In the genomic region with DNA sequence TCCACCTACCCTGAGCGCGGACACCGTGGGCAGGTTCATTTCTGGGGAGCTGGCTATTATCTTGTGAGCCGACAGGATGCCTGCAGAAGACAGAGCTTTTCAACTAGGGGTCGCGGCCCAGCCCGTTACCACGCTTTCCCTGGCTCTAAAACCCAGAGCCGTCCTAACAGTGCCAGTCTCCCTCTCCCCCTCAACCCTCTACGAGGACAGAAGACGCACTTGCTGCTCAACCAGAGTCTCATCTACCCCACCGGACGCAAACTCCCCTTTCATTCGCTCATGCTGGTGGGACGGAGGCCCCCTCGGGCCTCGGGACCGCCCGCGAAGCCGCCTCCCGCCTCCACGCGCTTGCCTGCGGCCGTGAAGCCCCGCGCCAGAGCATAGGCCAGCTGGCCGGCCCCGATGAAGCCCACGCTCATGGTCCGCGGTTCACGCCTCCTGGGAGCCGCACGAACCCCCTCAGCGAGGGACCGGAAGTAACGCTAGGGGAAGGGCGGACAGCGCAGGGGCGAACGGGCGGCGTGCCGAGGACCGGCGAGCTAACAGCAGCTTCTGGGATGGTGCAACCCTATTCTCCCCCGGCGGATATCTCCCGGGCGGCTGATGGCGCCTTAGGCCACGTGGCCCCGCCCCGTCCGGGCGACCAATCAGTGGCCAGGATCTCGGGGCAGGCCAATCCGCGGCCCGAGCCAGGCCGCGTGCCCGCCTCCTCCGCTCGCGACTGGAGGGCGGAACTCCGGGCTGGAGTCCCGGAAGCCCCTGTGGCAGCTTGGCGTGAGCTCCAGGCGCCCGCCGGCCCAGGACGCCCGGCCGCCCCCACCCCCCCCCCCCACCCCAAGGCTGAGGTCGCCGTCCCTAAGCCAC, we compare ENCODE assay signal across 1 cellular context.
A peak's percentile ranks its signal among the peaks of the same experiment; 100 is the strongest.
TF ChIP-seq lines count a peak whose summit lies in the region.

A gene (minus strand): TSS at position 559 of the 864 bp plus-strand sequence. CDS start 140 bp downstream, at position 419.

TF ChIP-seq in K562, 482 proteins besides CTCF, POLR2A, EP300 and RAD21 (continued from another document and continues in another):
- TF ChIP-seq TAL1 (IDR thresholded peaks at IDR 0.05) (no peak), GABPA (tag; conservative IDR thresholded peaks at IDR 0.05; ENCODE audit: low read depth) (peak; percentile 95), SMARCC2 (IDR thresholded peaks at IDR 0.05; ENCODE audit: low read depth) (no peak), JUND (IDR thresholded peaks at IDR 0.05; ENCODE audit: borderline replicate concordance, low read depth, low read length) (peak; percentile 59; the same call in 1 of the 2 replicates), JUND (tag; IDR thresholded peaks at IDR 0.05; ENCODE audit: borderline replicate concordance, low read depth, low read length) (no peak; the same call in 2 of the 3 replicates), ZNF140 (CRISPR knock-in tag; IDR thresholded peaks at IDR 0.05) (no peak), ZNF212 (CRISPR knock-in tag; IDR thresholded peaks at IDR 0.05) (no peak), SUPT5H (IDR thresholded peaks at IDR 0.05) (peak; percentile 96), KAT2B (IDR thresholded peaks at IDR 0.05; ENCODE audit: low read depth, low read length) (no peak), MXI1 (IDR thresholded peaks at IDR 0.05; ENCODE audit: low read depth, low read length) (peak; percentile 89), PCBP2 (IDR thresholded peaks at IDR 0.05; ENCODE audit: low read depth, low read length, poor library complexity, severe bottlenecking) (no peak), STAT5B (CRISPR knock-in tag; IDR thresholded peaks at IDR 0.05) (no peak), GTF2F1 (IDR thresholded peaks at IDR 0.05; ENCODE audit: low read depth, low read length) (peak; percentile 33; the same call in 1 of the 2 replicates), HDAC3 (IDR thresholded peaks at IDR 0.05; ENCODE audit: borderline replicate concordance, partially characterized antibody) (no peak), ZNF23 (CRISPR knock-in tag; IDR thresholded peaks at IDR 0.05) (no peak), PCBP1 (IDR thresholded peaks at IDR 0.05; ENCODE audit: low read depth, low read length, poor library complexity, severe bottlenecking) (peak; percentile 99), ADNP (tag; IDR thresholded peaks at IDR 0.05) (no peak), RBM14 (IDR thresholded peaks at IDR 0.05; ENCODE audit: borderline replicate concordance, insufficient read depth, low read depth, low read length) (peak; percentile 94; the same call in 1 of the 2 replicates), EWSR1 (IDR thresholded peaks at IDR 0.05; ENCODE audit: borderline replicate concordance, low read depth, partially characterized antibody) (no peak)
- TF ChIP-seq, protein P1, sequence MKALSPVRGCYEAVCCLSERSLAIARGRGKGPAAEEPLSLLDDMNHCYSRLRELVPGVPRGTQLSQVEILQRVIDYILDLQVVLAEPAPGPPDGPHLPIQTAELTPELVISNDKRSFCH (CRISPR knock-in tag; IDR thresholded peaks at IDR 0.05) = no peak
- TF ChIP-seq, protein P1 (tag; IDR thresholded peaks at IDR 0.05) = peak; percentile 83
- TF ChIP-seq, protein P2, sequence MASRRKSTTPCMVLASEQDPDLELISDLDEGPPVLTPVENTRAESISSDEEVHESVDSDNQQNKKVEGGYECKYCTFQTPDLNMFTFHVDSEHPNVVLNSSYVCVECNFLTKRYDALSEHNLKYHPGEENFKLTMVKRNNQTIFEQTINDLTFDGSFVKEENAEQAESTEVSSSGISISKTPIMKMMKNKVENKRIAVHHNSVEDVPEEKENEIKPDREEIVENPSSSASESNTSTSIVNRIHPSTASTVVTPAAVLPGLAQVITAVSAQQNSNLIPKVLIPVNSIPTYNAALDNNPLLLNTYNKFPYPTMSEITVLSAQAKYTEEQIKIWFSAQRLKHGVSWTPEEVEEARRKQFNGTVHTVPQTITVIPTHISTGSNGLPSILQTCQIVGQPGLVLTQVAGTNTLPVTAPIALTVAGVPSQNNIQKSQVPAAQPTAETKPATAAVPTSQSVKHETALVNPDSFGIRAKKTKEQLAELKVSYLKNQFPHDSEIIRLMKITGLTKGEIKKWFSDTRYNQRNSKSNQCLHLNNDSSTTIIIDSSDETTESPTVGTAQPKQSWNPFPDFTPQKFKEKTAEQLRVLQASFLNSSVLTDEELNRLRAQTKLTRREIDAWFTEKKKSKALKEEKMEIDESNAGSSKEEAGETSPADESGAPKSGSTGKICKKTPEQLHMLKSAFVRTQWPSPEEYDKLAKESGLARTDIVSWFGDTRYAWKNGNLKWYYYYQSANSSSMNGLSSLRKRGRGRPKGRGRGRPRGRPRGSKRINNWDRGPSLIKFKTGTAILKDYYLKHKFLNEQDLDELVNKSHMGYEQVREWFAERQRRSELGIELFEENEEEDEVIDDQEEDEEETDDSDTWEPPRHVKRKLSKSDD (conservative IDR thresholded peaks at IDR 0.05; ENCODE audit: low read length) = no peak
- TF ChIP-seq, protein P3, sequence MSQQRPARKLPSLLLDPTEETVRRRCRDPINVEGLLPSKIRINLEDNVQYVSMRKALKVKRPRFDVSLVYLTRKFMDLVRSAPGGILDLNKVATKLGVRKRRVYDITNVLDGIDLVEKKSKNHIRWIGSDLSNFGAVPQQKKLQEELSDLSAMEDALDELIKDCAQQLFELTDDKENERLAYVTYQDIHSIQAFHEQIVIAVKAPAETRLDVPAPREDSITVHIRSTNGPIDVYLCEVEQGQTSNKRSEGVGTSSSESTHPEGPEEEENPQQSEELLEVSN (IDR thresholded peaks at IDR 0.05; ENCODE audit: borderline replicate concordance in 1 of 2, extremely low read depth in 1 of 2, insufficient read depth in 1 of 2, insufficient read length in 1 of 2, low read depth in 1 of 2, low read length in 1 of 2, poor library complexity in 1 of 2, severe bottlenecking in 1 of 2) = peak; percentile 62 to 80
- TF ChIP-seq, protein P4, sequence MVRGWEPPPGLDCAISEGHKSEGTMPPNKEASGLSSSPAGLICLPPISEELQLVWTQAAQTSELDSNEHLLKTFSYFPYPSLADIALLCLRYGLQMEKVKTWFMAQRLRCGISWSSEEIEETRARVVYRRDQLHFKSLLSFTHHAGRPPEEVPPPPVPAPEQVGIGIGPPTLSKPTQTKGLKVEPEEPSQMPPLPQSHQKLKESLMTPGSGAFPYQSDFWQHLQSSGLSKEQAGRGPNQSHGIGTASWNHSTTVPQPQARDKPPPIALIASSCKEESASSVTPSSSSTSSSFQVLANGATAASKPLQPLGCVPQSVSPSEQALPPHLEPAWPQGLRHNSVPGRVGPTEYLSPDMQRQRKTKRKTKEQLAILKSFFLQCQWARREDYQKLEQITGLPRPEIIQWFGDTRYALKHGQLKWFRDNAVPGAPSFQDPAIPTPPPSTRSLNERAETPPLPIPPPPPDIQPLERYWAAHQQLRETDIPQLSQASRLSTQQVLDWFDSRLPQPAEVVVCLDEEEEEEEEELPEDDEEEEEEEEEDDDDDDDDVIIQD (CRISPR knock-in tag; IDR thresholded peaks at IDR 0.05) = 0 out of 2 replicates have a peak, but pooled peaks have one; percentile 24
- TF ChIP-seq, protein P5, sequence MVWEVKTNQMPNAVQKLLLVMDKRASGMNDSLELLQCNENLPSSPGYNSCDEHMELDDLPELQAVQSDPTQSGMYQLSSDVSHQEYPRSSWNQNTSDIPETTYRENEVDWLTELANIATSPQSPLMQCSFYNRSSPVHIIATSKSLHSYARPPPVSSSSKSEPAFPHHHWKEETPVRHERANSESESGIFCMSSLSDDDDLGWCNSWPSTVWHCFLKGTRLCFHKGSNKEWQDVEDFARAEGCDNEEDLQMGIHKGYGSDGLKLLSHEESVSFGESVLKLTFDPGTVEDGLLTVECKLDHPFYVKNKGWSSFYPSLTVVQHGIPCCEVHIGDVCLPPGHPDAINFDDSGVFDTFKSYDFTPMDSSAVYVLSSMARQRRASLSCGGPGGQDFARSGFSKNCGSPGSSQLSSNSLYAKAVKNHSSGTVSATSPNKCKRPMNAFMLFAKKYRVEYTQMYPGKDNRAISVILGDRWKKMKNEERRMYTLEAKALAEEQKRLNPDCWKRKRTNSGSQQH (CRISPR knock-in tag; IDR thresholded peaks at IDR 0.05) = 0 out of 2 replicates have a peak, but pooled peaks have one; percentile 21
- TF ChIP-seq, protein P6, sequence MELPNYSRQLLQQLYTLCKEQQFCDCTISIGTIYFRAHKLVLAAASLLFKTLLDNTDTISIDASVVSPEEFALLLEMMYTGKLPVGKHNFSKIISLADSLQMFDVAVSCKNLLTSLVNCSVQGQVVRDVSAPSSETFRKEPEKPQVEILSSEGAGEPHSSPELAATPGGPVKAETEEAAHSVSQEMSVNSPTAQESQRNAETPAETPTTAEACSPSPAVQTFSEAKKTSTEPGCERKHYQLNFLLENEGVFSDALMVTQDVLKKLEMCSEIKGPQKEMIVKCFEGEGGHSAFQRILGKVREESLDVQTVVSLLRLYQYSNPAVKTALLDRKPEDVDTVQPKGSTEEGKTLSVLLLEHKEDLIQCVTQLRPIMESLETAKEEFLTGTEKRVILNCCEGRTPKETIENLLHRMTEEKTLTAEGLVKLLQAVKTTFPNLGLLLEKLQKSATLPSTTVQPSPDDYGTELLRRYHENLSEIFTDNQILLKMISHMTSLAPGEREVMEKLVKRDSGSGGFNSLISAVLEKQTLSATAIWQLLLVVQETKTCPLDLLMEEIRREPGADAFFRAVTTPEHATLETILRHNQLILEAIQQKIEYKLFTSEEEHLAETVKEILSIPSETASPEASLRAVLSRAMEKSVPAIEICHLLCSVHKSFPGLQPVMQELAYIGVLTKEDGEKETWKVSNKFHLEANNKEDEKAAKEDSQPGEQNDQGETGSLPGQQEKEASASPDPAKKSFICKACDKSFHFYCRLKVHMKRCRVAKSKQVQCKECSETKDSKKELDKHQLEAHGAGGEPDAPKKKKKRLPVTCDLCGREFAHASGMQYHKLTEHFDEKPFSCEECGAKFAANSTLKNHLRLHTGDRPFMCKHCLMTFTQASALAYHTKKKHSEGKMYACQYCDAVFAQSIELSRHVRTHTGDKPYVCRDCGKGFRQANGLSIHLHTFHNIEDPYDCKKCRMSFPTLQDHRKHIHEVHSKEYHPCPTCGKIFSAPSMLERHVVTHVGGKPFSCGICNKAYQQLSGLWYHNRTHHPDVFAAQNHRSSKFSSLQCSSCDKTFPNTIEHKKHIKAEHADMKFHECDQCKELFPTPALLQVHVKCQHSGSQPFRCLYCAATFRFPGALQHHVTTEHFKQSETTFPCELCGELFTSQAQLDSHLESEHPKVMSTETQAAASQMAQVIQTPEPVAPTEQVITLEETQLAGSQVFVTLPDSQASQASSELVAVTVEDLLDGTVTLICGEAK (IDR thresholded peaks at IDR 0.05) = peak; percentile 93
- TF ChIP-seq, protein P6 (CRISPR knock-in tag; IDR thresholded peaks at IDR 0.05) = no peak
- TF ChIP-seq, protein P7, sequence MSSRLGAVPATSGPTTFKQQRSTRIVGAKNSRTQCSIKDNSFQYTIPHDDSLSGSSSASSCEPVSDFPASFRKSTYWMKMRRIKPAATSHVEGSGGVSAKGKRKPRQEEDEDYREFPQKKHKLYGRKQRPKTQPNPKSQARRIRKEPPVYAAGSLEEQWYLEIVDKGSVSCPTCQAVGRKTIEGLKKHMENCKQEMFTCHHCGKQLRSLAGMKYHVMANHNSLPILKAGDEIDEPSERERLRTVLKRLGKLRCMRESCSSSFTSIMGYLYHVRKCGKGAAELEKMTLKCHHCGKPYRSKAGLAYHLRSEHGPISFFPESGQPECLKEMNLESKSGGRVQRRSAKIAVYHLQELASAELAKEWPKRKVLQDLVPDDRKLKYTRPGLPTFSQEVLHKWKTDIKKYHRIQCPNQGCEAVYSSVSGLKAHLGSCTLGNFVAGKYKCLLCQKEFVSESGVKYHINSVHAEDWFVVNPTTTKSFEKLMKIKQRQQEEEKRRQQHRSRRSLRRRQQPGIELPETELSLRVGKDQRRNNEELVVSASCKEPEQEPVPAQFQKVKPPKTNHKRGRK (tag; IDR thresholded peaks at IDR 0.05) = no peak
- TF ChIP-seq, protein P8, sequence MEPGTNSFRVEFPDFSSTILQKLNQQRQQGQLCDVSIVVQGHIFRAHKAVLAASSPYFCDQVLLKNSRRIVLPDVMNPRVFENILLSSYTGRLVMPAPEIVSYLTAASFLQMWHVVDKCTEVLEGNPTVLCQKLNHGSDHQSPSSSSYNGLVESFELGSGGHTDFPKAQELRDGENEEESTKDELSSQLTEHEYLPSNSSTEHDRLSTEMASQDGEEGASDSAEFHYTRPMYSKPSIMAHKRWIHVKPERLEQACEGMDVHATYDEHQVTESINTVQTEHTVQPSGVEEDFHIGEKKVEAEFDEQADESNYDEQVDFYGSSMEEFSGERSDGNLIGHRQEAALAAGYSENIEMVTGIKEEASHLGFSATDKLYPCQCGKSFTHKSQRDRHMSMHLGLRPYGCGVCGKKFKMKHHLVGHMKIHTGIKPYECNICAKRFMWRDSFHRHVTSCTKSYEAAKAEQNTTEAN (CRISPR knock-in tag; IDR thresholded peaks at IDR 0.05) = no peak
